In genomic region chr5:43570487-43571158, GRCh38 we compare ENCODE assay signal across 19 cellular contexts. TPM values are rescaled to one million over a fixed set of nuclear protein-coding genes. Genes with fewer than 3 reads are reported as not detected.
A peak's percentile ranks its signal among the peaks of the same experiment; 100 is the strongest.
DNase-seq lines count a peak whose midpoint lies in the region; ATAC-seq, FAIRE-seq and TF ChIP-seq lines count a peak whose summit lies in the region.
"Had no signal": no experiment of that assay in that cellular context is flagged by ENCODE, and none has a peak within 500 bp of the region (broad histone marks: within the 10 kb centered on the region; RNA-seq: fewer than 3 reads in every experiment).

No MANE protein-coding gene starts in this region.

- no peak for TF ChIP-seq RAD21 in HepG2 (CRISPR knock-in tag; IDR thresholded peaks at IDR 0.05)

- no peak overlapping the region for H3K4me2 ChIP-seq in HepG2 (ENCODE audit: low read depth, low read length)

- POLR2A ChIA-PET in HepG2 (lab: Yijun Ruan, JAX): no interaction called here

- 98% methylated on average over 7 of the region's 7 CpGs for WGBS in HepG2 (ENCODE audit: low lambda C conversion rate)
- WGBS in esophagus squamous epithelium, 2 donors: 87 to 97% methylated on average over 6 to 7 of the region's 7 CpGs

- H3K4me3 ChIP-seq in ACC112 (ENCODE audit: low read depth, low read length): peak overlapping the region; percentile 70
- no peak overlapping the region for H3K4me3 ChIP-seq in HepG2 (replicated peaks in 1 of 3; ENCODE audit: insufficient read depth in 1 of 3, low read depth in 2 of 3, low read length in 3 of 3)
- peak overlapping the region; percentile 59 to 63 for H3K4me3 ChIP-seq in stomach smooth muscle (ENCODE audit: low read length in 2 of 2)
- H3K4me3 ChIP-seq in esophagus squamous epithelium: no peak overlapping the region

- in situ Hi-C loops in HepG2 (cut with HindIII; ENCODE audit: extremely low pct_ligation_motif_present, low pct_unique_long_range_greater_than_20kb): no loop called here

- BruUV-seq in HepG2 (replicated peaks; lab: Mats Ljungman, UMichigan): no TSS peak

- FAIRE-seq in HTR-8/SVneo (lab: Jason Lieb, UNC) (peak; percentile 16), HepG2 (lab: Jason Lieb, UNC) (no peak)
- FAIRE-seq: D721Med had no signal

- H2AFZ ChIP-seq in ACC112 (ENCODE audit: low read length, unreplicated experiment): peak overlapping the region; percentile 57
- no peak overlapping the region for H2AFZ ChIP-seq in HepG2 (ENCODE audit: low read length)

- DNase-seq in HTR-8/SVneo (ENCODE audit: insufficient read length, low spot score) (no peak), HepG2 (ENCODE audit: low spot score) (no peak), GF-D8 (lab: John Stamatoyannopoulos, UW) (no peak), esophagus squamous epithelium (lab: John Stamatoyannopoulos, UW) (no peak)
- no peak for DNase-seq in activated CD4-positive, CD25-positive, alpha-beta regulatory T cell treated with anti-CD3 and anti-CD28 coated beads, Interleukin-2, amount 50 U/mL, for 72 hours
- DNase-seq: CD8-positive, alpha-beta T cell; DND-41; GDM1; KBM-7; NCI-H1048; NCI-H146; NCI-H345; NCI-H69; NK-92 treated with Interleukin-12 subunit alpha and Interleukin-12 subunit beta, amount 100 ng/mL, for 24 hours had no signal

- H3K27ac ChIP-seq in ACC112 (ENCODE audit: low read depth, low read length): no peak overlapping the region
- no peak overlapping the region for H3K27ac ChIP-seq in HepG2 (ENCODE audit: extremely low read length, insufficient read depth, low read length)
- H3K27ac ChIP-seq in stomach smooth muscle (ENCODE audit: low read length): peak overlapping the region; percentile 26
- H3K27ac ChIP-seq in esophagus squamous epithelium: peak overlapping the region in 2 of 4 donors; percentile 15 to 23
- H3K27ac ChIP-seq: RWPE1 had no signal

- H3K9ac ChIP-seq in HepG2 (ENCODE audit: insufficient read depth, low read depth, low read length) (no peak overlapping the region), stomach smooth muscle (ENCODE audit: low read length in 2 of 2) (peak overlapping the region in 1 of 2 donors; percentile 61)

- no peaks in the 10 kb centered on the region for H3K27me3 ChIP-seq in ACC112 (ENCODE audit: insufficient read depth, low read length)
- H3K27me3 ChIP-seq in HepG2 (ENCODE audit: control insufficient read depth in 1 of 2, insufficient read depth in 2 of 2, low read length in 2 of 2): no peaks in the 10 kb centered on the region
- no peaks in the 10 kb centered on the region for H3K27me3 ChIP-seq in stomach smooth muscle (ENCODE audit: control insufficient read depth in 1 of 2, insufficient read depth in 2 of 2, low read length in 2 of 2)
- no peaks in the 10 kb centered on the region for H3K27me3 ChIP-seq in esophagus squamous epithelium

- H4K20me1 ChIP-seq in HepG2 (ENCODE audit: insufficient read depth, low read length): no peaks in the 10 kb centered on the region

- no peaks in the 10 kb centered on the region for H3K79me2 ChIP-seq in ACC112 (ENCODE audit: control insufficient read depth, insufficient read depth, low read length, unreplicated experiment)
- H3K79me2 ChIP-seq in HepG2 (ENCODE audit: insufficient read depth, low read length): no peaks in the 10 kb centered on the region

- TF ChIP-seq CTCF in HepG2 (CRISPR knock-in tag; IDR thresholded peaks at IDR 0.05) (no peak), esophagus squamous epithelium (IDR thresholded peaks at IDR 0.05) (no peak)

- CTCF ChIA-PET in HepG2 (lab: Yijun Ruan, JAX; ENCODE audit: low intra/inter-chr PET ratio, low total read pairs): no interaction called here

- TF ChIP-seq POLR2A in HepG2 (IDR thresholded peaks at IDR 0.05; ENCODE audit: insufficient read depth in 1 of 2, low read depth in 2 of 2, low read length in 2 of 2) (no peak), esophagus squamous epithelium (IDR thresholded peaks at IDR 0.05) (no peak)

- H3K4me1 ChIP-seq in ACC112 (ENCODE audit: control insufficient read depth, insufficient read depth, low read length, unreplicated experiment): peaks cover 34% of the 10 kb centered on the region
- H3K4me1 ChIP-seq in HepG2 (ENCODE audit: insufficient read depth, low read length): no peaks in the 10 kb centered on the region
- H3K4me1 ChIP-seq in stomach smooth muscle (ENCODE audit: control insufficient read depth, insufficient read depth, low read length): no peaks in the 10 kb centered on the region
- peaks cover 0 to 6% (median 0%) of the 10 kb centered on the region in 3 donors for H3K4me1 ChIP-seq in esophagus squamous epithelium

- H3K9me3 ChIP-seq in HepG2 (ENCODE audit: low read length): no peaks in the 10 kb centered on the region
- no peaks in the 10 kb centered on the region for H3K9me3 ChIP-seq in stomach smooth muscle (ENCODE audit: control insufficient read depth in 2 of 2, low read length in 2 of 2)
- no peaks in the 10 kb centered on the region for H3K9me3 ChIP-seq in esophagus squamous epithelium

- intact Hi-C loops in HepG2 (cut with micrococcal nuclease; ENCODE audit: unreplicated experiment): no loop called here
- intact Hi-C loops in esophagus squamous epithelium (cut with DNase I): no loop called here

- TF ChIP-seq EP300 in HepG2 (IDR thresholded peaks at IDR 0.05; ENCODE audit: low read depth in 2 of 2, low read length in 2 of 2) (no peak), HepG2 (CRISPR knock-in tag; IDR thresholded peaks at IDR 0.05; ENCODE audit: borderline replicate concordance) (no peak)

- no peaks in the 10 kb centered on the region for H3K36me3 ChIP-seq in ACC112 (ENCODE audit: insufficient read depth, low read length)
- H3K36me3 ChIP-seq in HepG2 (replicated peaks in 1 of 2; ENCODE audit: control insufficient read depth in 1 of 2, insufficient read depth in 2 of 2, low read length in 2 of 2): no peaks in the 10 kb centered on the region; a peak in 2 of 5 replicates
- H3K36me3 ChIP-seq in stomach smooth muscle (ENCODE audit: control insufficient read depth in 2 of 2, insufficient read depth in 2 of 2, low read length in 2 of 2): no peaks in the 10 kb centered on the region
- H3K36me3 ChIP-seq in esophagus squamous epithelium: no peaks in the 10 kb centered on the region

- ATAC-seq in HepG2 (no peak), HG02852 (IDR thresholded peaks at IDR 0.05; ENCODE audit: unreplicated experiment) (no peak)
- ATAC-seq: CD8-positive, alpha-beta T cell had no signal

RNA-seq across cellular contexts. Expression of gene PAIP1, which starts 13.7 kb away (rescaled TPM):
- 116 and 141 TPM in 2 replicates for total RNA-seq in HepG2 (2016; rRNA removed; fragmentation: Illumina TruSeq; extraction: Trizol)
- 81.1 and 93.2 TPM in 2 replicates for total RNA-seq in HepG2 (2016; cell fraction: cytosol; rRNA removed; fragmentation: Illumina TruSeq; extraction: Trizol; ENCODE audit: low read depth)
- total RNA-seq in HepG2 (2016; cell fraction: insoluble cytoplasmic fraction; rRNA removed; fragmentation: Illumina TruSeq; extraction: Trizol): 125 and 142 TPM in 2 replicates
- total RNA-seq in HepG2 (2016; cell fraction: membrane; rRNA removed; fragmentation: Illumina TruSeq; extraction: Trizol): 177 and 180 TPM in 2 replicates
- total RNA-seq in HepG2 (2016; cell fraction: nucleus; rRNA removed; fragmentation: Illumina TruSeq; extraction: Trizol): 59.2 and 68.0 TPM in 2 replicates
- polyA plus RNA-seq in HepG2 (2011; rRNA removed): 74.0 and 96.6 TPM in 2 replicates
- polyA plus RNA-seq in HepG2 (2011; cell fraction: cytosol; rRNA removed): 48.2 and 71.1 TPM in 2 replicates
- 21.4 and 24.0 TPM in 2 replicates for polyA plus RNA-seq in HepG2 (2011; cell fraction: nucleus; rRNA removed)
- 58.2 and 74.1 TPM in 2 replicates for polyA plus RNA-seq in HepG2 (2012)
- 95.5 and 120 TPM in 2 replicates for polyA plus RNA-seq in HepG2 (2016; cell fraction: cytosol; fragmentation: Illumina TruSeq; extraction: Trizol; ENCODE audit: low read depth)
- 148 and 150 TPM in 2 replicates for polyA plus RNA-seq in HepG2 (2016; cell fraction: insoluble cytoplasmic fraction; fragmentation: Illumina TruSeq; extraction: Trizol; ENCODE audit: low read depth)
- polyA plus RNA-seq in HepG2 (2016; cell fraction: membrane; fragmentation: Illumina TruSeq; extraction: Trizol; ENCODE audit: low read depth): 144 and 145 TPM in 2 replicates
- polyA plus RNA-seq in HepG2 (2016; cell fraction: nucleus; fragmentation: Illumina TruSeq; extraction: Trizol; ENCODE audit: insufficient read depth, low read depth): 70.2 and 80.8 TPM in 2 replicates
- polyA minus RNA-seq in HepG2 (2011; rRNA and poly(A)+ RNA removed; ENCODE audit: low replicate concordance): 44.5 and 120 TPM in 2 replicates
- 47.2 and 50.8 TPM in 2 replicates for polyA minus RNA-seq in HepG2 (2011; cell fraction: cytosol; rRNA and poly(A)+ RNA removed)
- polyA minus RNA-seq in HepG2 (2011; cell fraction: nucleus; rRNA and poly(A)+ RNA removed): 37.1 and 44.0 TPM in 2 replicates
- total RNA-seq in esophagus squamous epithelium: 10 to 100 TPM; 27.7 to 61.4 (median 51.3) TPM

RNA-seq across cellular contexts. Expression of gene NNT, which starts 32.4 kb away (rescaled TPM):
- total RNA-seq in HepG2 (2016; rRNA removed; fragmentation: Illumina TruSeq; extraction: Trizol) (58.0 and 73.3 TPM in 2 replicates), esophagus squamous epithelium (10 to 100 TPM; 16.0 to 35.1 (median 29.1) TPM)
- total RNA-seq in HepG2 (2016; cell fraction: cytosol; rRNA removed; fragmentation: Illumina TruSeq; extraction: Trizol; ENCODE audit: low read depth): 7.7 and 13.8 TPM in 2 replicates
- 53.3 and 67.8 TPM in 2 replicates for total RNA-seq in HepG2 (2016; cell fraction: insoluble cytoplasmic fraction; rRNA removed; fragmentation: Illumina TruSeq; extraction: Trizol)
- 18.8 and 21.2 TPM in 2 replicates for total RNA-seq in HepG2 (2016; cell fraction: membrane; rRNA removed; fragmentation: Illumina TruSeq; extraction: Trizol)
- total RNA-seq in HepG2 (2016; cell fraction: nucleus; rRNA removed; fragmentation: Illumina TruSeq; extraction: Trizol): 57.3 and 66.1 TPM in 2 replicates
- 18.3 and 21.1 TPM in 2 replicates for polyA plus RNA-seq in HepG2 (2011; rRNA removed)
- polyA plus RNA-seq in HepG2 (2011; cell fraction: cytosol; rRNA removed): 17.9 and 20.8 TPM in 2 replicates
- 14.9 and 15.6 TPM in 2 replicates for polyA plus RNA-seq in HepG2 (2011; cell fraction: nucleus; rRNA removed)
- polyA plus RNA-seq in HepG2 (2012): 14.7 and 20.1 TPM in 2 replicates
- 1.9 and 3.2 TPM in 2 replicates for polyA plus RNA-seq in HepG2 (2016; cell fraction: cytosol; fragmentation: Illumina TruSeq; extraction: Trizol; ENCODE audit: low read depth)
- 53.7 and 61.6 TPM in 2 replicates for polyA plus RNA-seq in HepG2 (2016; cell fraction: insoluble cytoplasmic fraction; fragmentation: Illumina TruSeq; extraction: Trizol; ENCODE audit: low read depth)
- 8.4 and 10.0 TPM in 2 replicates for polyA plus RNA-seq in HepG2 (2016; cell fraction: membrane; fragmentation: Illumina TruSeq; extraction: Trizol; ENCODE audit: low read depth)
- polyA plus RNA-seq in HepG2 (2016; cell fraction: nucleus; fragmentation: Illumina TruSeq; extraction: Trizol; ENCODE audit: insufficient read depth, low read depth): 45.9 and 52.1 TPM in 2 replicates
- polyA minus RNA-seq in HepG2 (2011; rRNA and poly(A)+ RNA removed; ENCODE audit: low replicate concordance): 77.1 and 157 TPM in 2 replicates
- polyA minus RNA-seq in HepG2 (2011; cell fraction: cytosol; rRNA and poly(A)+ RNA removed): 24.7 and 28.9 TPM in 2 replicates
- polyA minus RNA-seq in HepG2 (2011; cell fraction: nucleus; rRNA and poly(A)+ RNA removed): 50.3 and 56.1 TPM in 2 replicates

RNA-seq across cellular contexts. Expression of gene C5orf34, which starts 55.7 kb away (rescaled TPM):
- 6.2 and 6.4 TPM in 2 replicates for total RNA-seq in HepG2 (2016; rRNA removed; fragmentation: Illumina TruSeq; extraction: Trizol)
- total RNA-seq in HepG2 (2016; cell fraction: cytosol; rRNA removed; fragmentation: Illumina TruSeq; extraction: Trizol; ENCODE audit: low read depth): 2.3 and 2.9 TPM in 2 replicates
- 6.0 and 7.6 TPM in 2 replicates for total RNA-seq in HepG2 (2016; cell fraction: insoluble cytoplasmic fraction; rRNA removed; fragmentation: Illumina TruSeq; extraction: Trizol)
- 1.5 and 2.4 TPM in 2 replicates for total RNA-seq in HepG2 (2016; cell fraction: membrane; rRNA removed; fragmentation: Illumina TruSeq; extraction: Trizol)
- total RNA-seq in HepG2 (2016; cell fraction: nucleus; rRNA removed; fragmentation: Illumina TruSeq; extraction: Trizol): 13.1 and 15.3 TPM in 2 replicates
- polyA plus RNA-seq in HepG2 (2011; rRNA removed): 2.1 and 3.2 TPM in 2 replicates
- 1.0 and 1.1 TPM in 2 replicates for polyA plus RNA-seq in HepG2 (2011; cell fraction: cytosol; rRNA removed)
- 5.3 and 6.8 TPM in 2 replicates for polyA plus RNA-seq in HepG2 (2011; cell fraction: nucleus; rRNA removed)
- 1.3 and 2.4 TPM in 2 replicates for polyA plus RNA-seq in HepG2 (2012)
- polyA plus RNA-seq in HepG2 (2016; cell fraction: cytosol; fragmentation: Illumina TruSeq; extraction: Trizol; ENCODE audit: low read depth): 0.32 and 0.37 TPM in 2 replicates
- polyA plus RNA-seq in HepG2 (2016; cell fraction: insoluble cytoplasmic fraction; fragmentation: Illumina TruSeq; extraction: Trizol; ENCODE audit: low read depth): 4.7 and 5.0 TPM in 2 replicates
- polyA plus RNA-seq in HepG2 (2016; cell fraction: membrane; fragmentation: Illumina TruSeq; extraction: Trizol; ENCODE audit: low read depth): 0.64 and 0.65 TPM in 2 replicates
- polyA plus RNA-seq in HepG2 (2016; cell fraction: nucleus; fragmentation: Illumina TruSeq; extraction: Trizol; ENCODE audit: insufficient read depth, low read depth): 11.9 and 12.6 TPM in 2 replicates
- polyA minus RNA-seq in HepG2 (2011; rRNA and poly(A)+ RNA removed; ENCODE audit: low replicate concordance): 1.1 and 11.7 TPM in 2 replicates
- polyA minus RNA-seq in HepG2 (2011; cell fraction: cytosol; rRNA and poly(A)+ RNA removed): 1.3 and 2.5 TPM in 2 replicates
- polyA minus RNA-seq in HepG2 (2011; cell fraction: nucleus; rRNA and poly(A)+ RNA removed): 13.1 and 17.1 TPM in 2 replicates
- total RNA-seq in esophagus squamous epithelium: 1 to 10 TPM in 3 of 4 donors, under 1 TPM in 1; 0.87 to 5.1 (median 1.9) TPM

Comparison
In these comparisons a context has a peak if more than half of its experiments do, and no peak if none do; other contexts are left out.
1. H3K4me3 ChIP-seq: peak in ACC112 (single experiment) and stomach smooth muscle (2 of 2); none in HepG2 (0 of 3) and esophagus squamous epithelium (0 of 4).